ENCODE assay signal across 1 cellular context in the genomic region with DNA sequence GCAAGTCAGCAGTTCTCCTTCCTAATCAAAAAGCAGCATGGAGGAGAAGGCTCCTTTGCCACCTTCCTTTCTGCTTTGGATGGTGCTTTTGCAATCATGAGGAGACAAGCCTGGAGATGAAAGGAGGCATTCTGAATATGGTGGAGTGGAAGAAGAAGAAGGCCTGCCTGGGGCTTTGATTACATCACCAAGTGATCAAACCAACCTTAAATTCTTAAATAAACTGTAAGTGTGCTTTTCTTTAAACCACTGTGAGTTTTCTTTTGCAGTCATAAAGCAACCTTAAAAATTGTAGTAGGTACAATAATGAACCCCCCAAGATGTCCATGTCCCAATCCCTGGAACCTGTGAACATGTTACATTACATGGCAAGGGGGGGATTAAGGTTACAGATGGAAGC.
TF ChIP-seq lines count a peak whose summit lies in the region.

No MANE protein-coding gene starts in this region.

TF ChIP-seq in IMR-90, 13 proteins besides CTCF, POLR2A, EP300 and RAD21:
- TF ChIP-seq BHLHE40 (IDR thresholded peaks at IDR 0.05; ENCODE audit: low read depth, low read length) = no peak
- no peak for TF ChIP-seq NFE2L2 (IDR thresholded peaks at IDR 0.05; ENCODE audit: low read depth, low read length)
- TF ChIP-seq MAFK (IDR thresholded peaks at IDR 0.05; ENCODE audit: low read depth, low read length) = no peak
- no peak for TF ChIP-seq MXI1 (IDR thresholded peaks at IDR 0.05; ENCODE audit: borderline replicate concordance, low read depth, low read length)
- TF ChIP-seq CEBPB (IDR thresholded peaks at IDR 0.05; ENCODE audit: low read depth, low read length) = no peak
- TF ChIP-seq CHD1 (IDR thresholded peaks at IDR 0.05; ENCODE audit: low read depth, low read length) = no peak
- no peak for TF ChIP-seq MAZ (IDR thresholded peaks at IDR 0.05; ENCODE audit: borderline replicate concordance, low read depth, low read length)
- TF ChIP-seq RCOR1 (IDR thresholded peaks at IDR 0.05; ENCODE audit: insufficient replicate concordance, low read length) = no peak
- TF ChIP-seq RFX5 (IDR thresholded peaks at IDR 0.05; ENCODE audit: low read depth, low read length) = no peak
- TF ChIP-seq, protein P1, sequence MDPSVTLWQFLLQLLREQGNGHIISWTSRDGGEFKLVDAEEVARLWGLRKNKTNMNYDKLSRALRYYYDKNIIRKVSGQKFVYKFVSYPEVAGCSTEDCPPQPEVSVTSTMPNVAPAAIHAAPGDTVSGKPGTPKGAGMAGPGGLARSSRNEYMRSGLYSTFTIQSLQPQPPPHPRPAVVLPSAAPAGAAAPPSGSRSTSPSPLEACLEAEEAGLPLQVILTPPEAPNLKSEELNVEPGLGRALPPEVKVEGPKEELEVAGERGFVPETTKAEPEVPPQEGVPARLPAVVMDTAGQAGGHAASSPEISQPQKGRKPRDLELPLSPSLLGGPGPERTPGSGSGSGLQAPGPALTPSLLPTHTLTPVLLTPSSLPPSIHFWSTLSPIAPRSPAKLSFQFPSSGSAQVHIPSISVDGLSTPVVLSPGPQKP (IDR thresholded peaks at IDR 0.05; ENCODE audit: borderline replicate concordance, low read depth, low read length) = no peak
- TF ChIP-seq FOS (IDR thresholded peaks at IDR 0.05; ENCODE audit: low read depth, low read length) = no peak
- no peak for TF ChIP-seq SMC3 (IDR thresholded peaks at IDR 0.05; ENCODE audit: low read depth, low read length)
- TF ChIP-seq, protein P2, sequence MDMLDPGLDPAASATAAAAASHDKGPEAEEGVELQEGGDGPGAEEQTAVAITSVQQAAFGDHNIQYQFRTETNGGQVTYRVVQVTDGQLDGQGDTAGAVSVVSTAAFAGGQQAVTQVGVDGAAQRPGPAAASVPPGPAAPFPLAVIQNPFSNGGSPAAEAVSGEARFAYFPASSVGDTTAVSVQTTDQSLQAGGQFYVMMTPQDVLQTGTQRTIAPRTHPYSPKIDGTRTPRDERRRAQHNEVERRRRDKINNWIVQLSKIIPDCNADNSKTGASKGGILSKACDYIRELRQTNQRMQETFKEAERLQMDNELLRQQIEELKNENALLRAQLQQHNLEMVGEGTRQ (IDR thresholded peaks at IDR 0.05; ENCODE audit: low read depth, low read length) = no peak
